ENCODE assay signal across 9 cellular contexts in genomic region chr15:48794697-48795134, GRCh38. TPM values are rescaled to one million over a fixed set of nuclear protein-coding genes. Genes with fewer than 3 reads are reported as not detected.
DNase-seq lines count a peak whose midpoint lies in the region; ATAC-seq and TF ChIP-seq lines count a peak whose summit lies in the region.
"Had no signal": no experiment of that assay in that cellular context is flagged by ENCODE, and none has a peak within 500 bp of the region (broad histone marks: within the 10 kb centered on the region; RNA-seq: fewer than 3 reads in every experiment).

No MANE protein-coding gene starts in this region.

- TF ChIP-seq POLR2A in heart left ventricle (IDR thresholded peaks at IDR 0.05), result no peak

- peak; percentile 98 for ATAC-seq in HG02852 (IDR thresholded peaks at IDR 0.05; ENCODE audit: unreplicated experiment)
- peak in 3 of 4 donors; percentile 52 to 60 (median 58) for ATAC-seq in heart left ventricle

- 83 to 91% (median 89%) methylated on average over 2 of the region's 2 CpGs for WGBS in heart left ventricle, 4 donors

- H3K36me3 ChIP-seq in heart left ventricle, result peaks cover 0 to 27% (median 0%) of the 10 kb centered on the region in 9 donors

- peaks cover 0 to 20% (median 0%) of the 10 kb centered on the region in 12 donors for H3K4me1 ChIP-seq in heart left ventricle

- intact Hi-C loops in heart left ventricle (cut with DNase I), result loop anchor here in 3 of 10 donors (5.0 to 10.0 kb wide), 3 partner anchors 150 to 437 kb away; partner anchors contain the start of gene FBN1 (in 2 of the 3)

- TF ChIP-seq CTCF in heart left ventricle (IDR thresholded peaks at IDR 0.05), result no peak

- DNase-seq in DMS53 (lab: John Stamatoyannopoulos, UW) (peak; percentile 24), DMS53 treated with DMSO at 0.1 percent for 48 hours (lab: John Stamatoyannopoulos, UW; ENCODE audit: unreplicated experiment) (no peak), RPMI7951 (ENCODE audit: low read depth) (peak; percentile 17), heart left ventricle (no peak), iPS-NIHi11 (ENCODE audit: low spot score) (no peak), DMS 273 treated with DMSO at 0.1 percent for 48 hours (lab: John Stamatoyannopoulos, UW) (no peak)
- no peak for DNase-seq in effector CD8-positive, alpha-beta T cell (lab: John Stamatoyannopoulos, UW)

- H3K27me3 ChIP-seq in heart left ventricle, result no peaks in the 10 kb centered on the region

- H3K27ac ChIP-seq in heart left ventricle, result peak overlapping the region in 3 of 12 donors; percentile 6 to 88 (median 16)
- H3K27ac ChIP-seq: 22Rv1 had no signal

- H3K4me3 ChIP-seq in heart left ventricle, result peak overlapping the region in 3 of 12 donors; percentile 2 to 26 (median 7)

- no peaks in the 10 kb centered on the region for H3K9me3 ChIP-seq in heart left ventricle

RNA-seq across cellular contexts. Expression of gene CEP152, which starts 16.2 kb away (rescaled TPM):
- total RNA-seq in RPMI7951 (2014; rRNA removed; shearing (Covaris generic)), result 26.8 and 34.5 TPM in 2 replicates
- total RNA-seq in heart left ventricle, result 1 to 10 TPM in 7 of 9 donors, under 1 TPM in 2; 0.90 to 3.2 (median 1.8) TPM
- 1 to 10 TPM in 1 of 2 donors, under 1 TPM in 1; 0.61 to 1.6 TPM for polyA plus RNA-seq in heart left ventricle

Comparison
In these comparisons a context has a peak if more than half of its experiments do, and no peak if none do; other contexts are left out.
1. DNase-seq: peak in DMS53 (single experiment) and RPMI7951 (single experiment); none in DMS53 treated with DMSO at 0.1 percent for 48 hours (single experiment), heart left ventricle (0 of 5), iPS-NIHi11 (single experiment), effector CD8-positive, alpha-beta T cell (single experiment) and DMS 273 treated with DMSO at 0.1 percent for 48 hours (single experiment).